Comparison of ENCODE assay signal across 15 cellular contexts in genomic region chr14:104425171-104425681, GRCh38.
DNase-seq lines count a peak whose midpoint lies in the region; ATAC-seq, FAIRE-seq and TF ChIP-seq lines count a peak whose summit lies in the region.
"Had no signal": no experiment of that assay in that cellular context is flagged by ENCODE, and none has a peak within 500 bp of the region (broad histone marks: within the 10 kb centered on the region; RNA-seq: fewer than 3 reads in every experiment).

No MANE protein-coding gene starts in this region.

- H3K9me3 Mint-ChIP-seq in CD14-positive monocyte (peaks cover 0 to 2% (median 0%) of the 10 kb centered on the region in 7 donors), chondrocyte (ENCODE audit: low read depth) (no peaks in the 10 kb centered on the region)
- H3K9me3 Mint-ChIP-seq: CD8-positive, alpha-beta T cell; GM23338 had no signal

- no peak overlapping the region for H2AFZ ChIP-seq in osteoblast (ENCODE audit: low read length)
- H2AFZ ChIP-seq: GM23338 had no signal

- no peaks in the 10 kb centered on the region for H3K79me2 ChIP-seq in osteoblast (ENCODE audit: insufficient read depth, low read length)

- DNase-seq in CD14-positive monocyte (ENCODE audit: low spot score): peak; percentile 45
- DNase-seq in chondrocyte (ENCODE audit: low spot score): peak; percentile 56
- peak; percentile 13 for DNase-seq in osteoblast (ENCODE audit: insufficient read length, low spot score, missing footprints)
- DNase-seq in RCC 7860 (ENCODE audit: low spot score): no peak
- no peak for DNase-seq in NCI-H128 (lab: John Stamatoyannopoulos, UW; ENCODE audit: unreplicated experiment)
- DNase-seq: NK-92 treated with Interleukin-12 subunit alpha and Interleukin-12 subunit beta, amount 100 ng/mL, for 24 hours had no signal

- H3K4me3 ChIP-seq in BLaER1 (no peak overlapping the region), osteoblast (ENCODE audit: insufficient read depth, low read length) (no peak overlapping the region)
- H3K4me3 ChIP-seq: GM12878, GM23338, SJSA1 had no signal

- peak overlapping the region; percentile 39; the same call in 1 of the 2 replicates for H3K9ac ChIP-seq in BLaER1

- H3K9me3 ChIP-seq in BLaER1 (no peaks in the 10 kb centered on the region), osteoblast (ENCODE audit: low read depth, low read length) (no peaks in the 10 kb centered on the region)
- H3K9me3 ChIP-seq: SJSA1 had no signal

- H3K4me2 ChIP-seq in BLaER1 (peak overlapping the region; percentile 71), osteoblast (ENCODE audit: insufficient read depth, low read length) (no peak overlapping the region)
- H3K4me2 ChIP-seq: GM23338 had no signal

- H3K4me1 ChIP-seq in BLaER1 (peaks cover 87% of the 10 kb centered on the region), osteoblast (ENCODE audit: insufficient read depth, low read length) (no peaks in the 10 kb centered on the region)
- H3K4me1 ChIP-seq: SJSA1 had no signal

- H3K27ac ChIP-seq in BLaER1 (peak overlapping the region; percentile 78), osteoblast (ENCODE audit: low read depth, low read length) (no peak overlapping the region)
- H3K27ac ChIP-seq: SJSA1 had no signal

- no peak overlapping the region for H3K27ac Mint-ChIP-seq in CD14-positive monocyte
- no peak overlapping the region for H3K27ac Mint-ChIP-seq in chondrocyte (ENCODE audit: unreplicated experiment)
- H3K27ac Mint-ChIP-seq: B cell; CD8-positive, alpha-beta T cell; GM23338 had no signal

- TF ChIP-seq CTCF in CD14-positive monocyte (IDR thresholded peaks at IDR 0.05) (no peak), chondrocyte (IDR thresholded peaks at IDR 0.05) (no peak), osteoblast (IDR thresholded peaks at IDR 0.05; ENCODE audit: extremely low read depth, low read depth, low read length) (no peak)

- no peaks in the 10 kb centered on the region for H3K27me3 ChIP-seq in BLaER1
- H3K27me3 ChIP-seq in osteoblast (ENCODE audit: insufficient read depth, low read length): no peaks in the 10 kb centered on the region
- H3K27me3 ChIP-seq: SJSA1 had no signal

- ATAC-seq in GM19455 (IDR thresholded peaks at IDR 0.05; ENCODE audit: unreplicated experiment): no peak
- ATAC-seq: CD8-positive, alpha-beta T cell; GM12878; GM23338 had no signal

- H4K20me1 ChIP-seq in BLaER1: no peaks in the 10 kb centered on the region
- no peaks in the 10 kb centered on the region for H4K20me1 ChIP-seq in osteoblast (ENCODE audit: insufficient read depth, low read length)

- H3K4me1 Mint-ChIP-seq in CD14-positive monocyte (no peaks in the 10 kb centered on the region), chondrocyte (ENCODE audit: low read depth) (no peaks in the 10 kb centered on the region)
- H3K4me1 Mint-ChIP-seq: B cell had no signal

- H3K36me3 ChIP-seq in BLaER1 (no peaks in the 10 kb centered on the region), osteoblast (ENCODE audit: insufficient read depth, low read length) (no peaks in the 10 kb centered on the region)
- H3K36me3 ChIP-seq: SJSA1 had no signal

- intact Hi-C loops in CD14-positive monocyte (cut with micrococcal nuclease): no loop called here

- H3K27me3 Mint-ChIP-seq in CD14-positive monocyte (ENCODE audit: low read depth in 3 of 3) (peaks cover 0 to 9% (median 1%) of the 10 kb centered on the region in 3 donors), chondrocyte (ENCODE audit: low read depth) (peaks cover 19% of the 10 kb centered on the region)

- no peak overlapping the region for H3K4me3 Mint-ChIP-seq in CD14-positive monocyte
- no peak overlapping the region for H3K4me3 Mint-ChIP-seq in chondrocyte (ENCODE audit: unreplicated experiment)
- H3K4me3 Mint-ChIP-seq: B cell; CD8-positive, alpha-beta T cell; GM23338 had no signal

- no peaks in the 10 kb centered on the region for H3K36me3 Mint-ChIP-seq in CD14-positive monocyte
- H3K36me3 Mint-ChIP-seq in chondrocyte (ENCODE audit: low read depth): no peaks in the 10 kb centered on the region
- H3K36me3 Mint-ChIP-seq: CD8-positive, alpha-beta T cell had no signal

- no peak for FAIRE-seq in RCC 7860 (lab: Jason Lieb, UNC)
- FAIRE-seq: D721Med, GM12878, GM18507 had no signal

Comparison
In these comparisons a context has a peak if more than half of its experiments do, and no peak if none do; other contexts are left out.
1. DNase-seq: peak in CD14-positive monocyte (single experiment), chondrocyte (single experiment) and osteoblast (single experiment); none in RCC 7860 (single experiment) and NCI-H128 (single experiment).